In genomic region chr2:101112772-101113157, GRCh38 we compare ENCODE assay signal across 12 cellular contexts. TPM values are rescaled to one million over a fixed set of nuclear protein-coding genes. Genes with fewer than 3 reads are reported as not detected.
A peak's percentile ranks its signal among the peaks of the same experiment; 100 is the strongest.
DNase-seq lines count a peak whose midpoint lies in the region; ATAC-seq and TF ChIP-seq lines count a peak whose summit lies in the region.
"Had no signal": no experiment of that assay in that cellular context is flagged by ENCODE, and none has a peak within 500 bp of the region (broad histone marks: within the 10 kb centered on the region; RNA-seq: fewer than 3 reads in every experiment).

No MANE protein-coding gene starts in this region.

- 43 to 44% methylated on average over 6 of the region's 6 CpGs for WGBS in upper lobe of left lung, 2 donors
- WGBS in SK-N-SH (ENCODE audit: low lambda C conversion rate) = 90% methylated on average over 6 of the region's 6 CpGs

- TF ChIP-seq RAD21 in SK-N-SH (IDR thresholded peaks at IDR 0.05; ENCODE audit: low read length) = no peak

- H3K36me3 ChIP-seq in cardiac muscle cell (no peaks in the 10 kb centered on the region), lower lobe of right lung (no peaks in the 10 kb centered on the region), upper lobe of left lung (no peaks in the 10 kb centered on the region), SK-N-SH (replicated peaks in 1 of 2; ENCODE audit: control insufficient read depth in 1 of 2, insufficient read depth in 2 of 2, low read length in 1 of 2) (no peaks in the 10 kb centered on the region)

- DNase-seq in cardiac muscle cell (ENCODE audit: low read depth in 1 of 2, low spot score in 1 of 2) (no peak), Right ventricle myocardium superior (no peak), lower lobe of right lung (no peak), upper lobe of left lung (peak in 1 of 2 donors; percentile 42), SK-N-SH (no peak)
- DNase-seq: activated CD4-positive, alpha-beta T cell treated with anti-CD3 and anti-CD28 coated beads, Interleukin-2, amount 10 ng/mL, durations not matched to agents 7 days and 5 days; activated naive CD8-positive, alpha-beta T cell treated with anti-CD3 and anti-CD28 coated beads for 36 hours; stimulated activated CD8-positive, alpha-beta memory T cell treated with anti-CD3 and anti-CD28 coated beads, Interleukin-4, amount 100 ng/mL, for 48 hours had no signal

- intact Hi-C loops in Right ventricle myocardium superior (cut with DNase I) = loop anchor here (5.0 kb wide), 1 partner anchor 35 kb away; no protein-coding TSS in a partner anchor
- intact Hi-C loops in lower lobe of right lung (cut with DNase I) = no loop called here

- no peaks in the 10 kb centered on the region for H3K27me3 ChIP-seq in cardiac muscle cell
- H3K27me3 ChIP-seq in lower lobe of right lung (ENCODE audit: low read depth) = no peaks in the 10 kb centered on the region
- no peaks in the 10 kb centered on the region for H3K27me3 ChIP-seq in upper lobe of left lung
- H3K27me3 ChIP-seq in SK-N-SH (ENCODE audit: insufficient read depth) = no peaks in the 10 kb centered on the region
- H3K27me3 ChIP-seq: MG63 had no signal

- H3K27ac ChIP-seq in cardiac muscle cell = peak overlapping the region; percentile 35
- peak overlapping the region; percentile 97 for H3K27ac ChIP-seq in VCaP
- no peak overlapping the region for H3K27ac ChIP-seq in lower lobe of right lung
- peak overlapping the region; percentile 22 to 62 (median 40) for H3K27ac ChIP-seq in upper lobe of left lung
- peak overlapping the region in 1 of 2 experiments; percentile 97; a peak in 2 of 4 replicates for H3K27ac ChIP-seq in SK-N-SH (ENCODE audit: low read depth in 2 of 2, low read length in 1 of 2)

- TF ChIP-seq POLR2A in upper lobe of left lung (IDR thresholded peaks at IDR 0.05) = peak in 1 of 4 donors; percentile 34

- no peak overlapping the region for H3K4me3 ChIP-seq in cardiac muscle cell
- H3K4me3 ChIP-seq in lower lobe of right lung = no peak overlapping the region
- no peak overlapping the region for H3K4me3 ChIP-seq in upper lobe of left lung
- H3K4me3 ChIP-seq in SK-N-SH (ENCODE audit: low read depth in 2 of 2, low read length in 1 of 2) = no peak overlapping the region
- H3K4me3 ChIP-seq: MG63 had no signal

- TF ChIP-seq EP300 in upper lobe of left lung (IDR thresholded peaks at IDR 0.05) = no peak
- TF ChIP-seq EP300 in SK-N-SH (IDR thresholded peaks at IDR 0.05; ENCODE audit: borderline replicate concordance in 1 of 2, low read depth in 1 of 2, low read length in 1 of 2) = no peak

- CTCF ChIA-PET in SK-N-SH (lab: Yijun Ruan, JAX) = no interaction called here

- H3K9ac ChIP-seq in SK-N-SH = no peak overlapping the region

- H3K4me1 ChIP-seq in cardiac muscle cell (ENCODE audit: low read depth) (peaks cover 55% of the 10 kb centered on the region), lower lobe of right lung (peaks cover 82% of the 10 kb centered on the region), upper lobe of left lung (peaks cover 44 to 75% (median 57%) of the 10 kb centered on the region in 4 donors), SK-N-SH (ENCODE audit: control insufficient read depth in 1 of 2, insufficient read depth in 2 of 2, low read depth in 1 of 2, low read length in 1 of 2) (peaks cover 7 to 62% of the 10 kb centered on the region in 2 experiments; a peak in 3 of 4 replicates)

- H3F3A ChIP-seq in SK-N-SH (replicated peaks; ENCODE audit: insufficient read depth) = no peaks in the 10 kb centered on the region

- H3K79me2 ChIP-seq in SK-N-SH (ENCODE audit: insufficient read depth) = no peaks in the 10 kb centered on the region

- ATAC-seq in Right ventricle myocardium superior (ENCODE audit: poor library complexity) (no peak), lower lobe of right lung (peak; percentile 39 to 50), upper lobe of left lung (ENCODE audit: low FRiP score in 2 of 2) (peak in 1 of 2 donors; percentile 38), GM18909 (IDR thresholded peaks at IDR 0.05; ENCODE audit: poor library complexity, unreplicated experiment) (no peak), GM19328 (IDR thresholded peaks at IDR 0.05; ENCODE audit: unreplicated experiment) (no peak)

- no peaks in the 10 kb centered on the region for H3K9me2 ChIP-seq in SK-N-SH

- no peak overlapping the region for H3K4me2 ChIP-seq in SK-N-SH

- TF ChIP-seq CTCF in cardiac muscle cell (IDR thresholded peaks at IDR 0.05; ENCODE audit: low read depth, low read length) (no peak), VCaP (conservative IDR thresholded peaks at IDR 0.05) (no peak), lower lobe of right lung (IDR thresholded peaks at IDR 0.05) (no peak), upper lobe of left lung (IDR thresholded peaks at IDR 0.05) (no peak), SK-N-SH (IDR thresholded peaks at IDR 0.05) (no peak)

- no peak overlapping the region for H2AFZ ChIP-seq in SK-N-SH (ENCODE audit: low read depth)

- no peaks in the 10 kb centered on the region for H4K20me1 ChIP-seq in SK-N-SH (ENCODE audit: insufficient read depth)

- POLR2A ChIA-PET in SK-N-SH (lab: Yijun Ruan, JAX) = interaction anchor here (2.0 kb wide), 1 partner anchor 38 kb away, joined by 5 read pairs; the partner anchor contains the start of gene TBC1D8

- H3K9me3 ChIP-seq in cardiac muscle cell (ENCODE audit: low read depth) (no peaks in the 10 kb centered on the region), lower lobe of right lung (no peaks in the 10 kb centered on the region), upper lobe of left lung (no peaks in the 10 kb centered on the region), SK-N-SH (no peaks in the 10 kb centered on the region)
- H3K9me3 ChIP-seq: MG63 had no signal

TF ChIP-seq in SK-N-SH, 30 proteins besides CTCF, POLR2A, EP300 and RAD21:
- TF ChIP-seq USF2 (IDR thresholded peaks at IDR 0.05; ENCODE audit: borderline replicate concordance, low read depth, low read length) (no peak), RXRA (IDR thresholded peaks at IDR 0.05; ENCODE audit: borderline replicate concordance, low read depth) (no peak), REST (IDR thresholded peaks at IDR 0.05; ENCODE audit: low read depth, low read length) (no peak), NRF1 (IDR thresholded peaks at IDR 0.05; ENCODE audit: low read depth, low read length) (no peak), YY1 (IDR thresholded peaks at IDR 0.05; ENCODE audit: low read depth) (no peak), ELF1 (IDR thresholded peaks at IDR 0.05) (no peak), EZH2phosphoT487 (IDR thresholded peaks at IDR 0.05; ENCODE audit: borderline replicate concordance, low read depth) (no peak), SIN3A (IDR thresholded peaks at IDR 0.05; ENCODE audit: borderline replicate concordance, low read depth, low read length) (no peak), POLR2AphosphoS5 (IDR thresholded peaks at IDR 0.05; ENCODE audit: low read depth, low read length) (no peak)
TF ChIP-seq in SK-N-SH: peak in this region for 0.

RNA-seq across cellular contexts. Expression of gene TBC1D8, which starts 38.4 kb away (rescaled TPM):
- total RNA-seq in cardiac muscle cell (19.9 and 23.2 TPM in 2 replicates), Right ventricle myocardium superior (51.4 TPM), lower lobe of right lung (30.2 TPM), upper lobe of left lung (100 to 1,000 TPM in 1 of 6 donors, 10 to 100 TPM in 5; 21.0 to 133 (median 56.8) TPM)
- polyA plus RNA-seq in cardiac muscle cell (15.2 and 25.6 TPM in 2 replicates), SK-N-SH (2012; rRNA removed) (5.3 and 7.0 TPM in 2 replicates)
- 1.9 and 2.9 TPM in 2 replicates for polyA plus RNA-seq in SK-N-SH (2012; cell fraction: cytosol; rRNA removed)
- 18.3 and 25.3 TPM in 2 replicates for polyA plus RNA-seq in SK-N-SH (2012; cell fraction: nucleus; rRNA removed)

Comparison
In these comparisons a context has a peak if more than half of its experiments do, and no peak if none do; other contexts are left out.
1. ATAC-seq: peak in lower lobe of right lung (2 of 2); none in Right ventricle myocardium superior (single experiment), GM18909 (single experiment) and GM19328 (single experiment).